2 cellular contexts compared by ENCODE assay signal in genomic region chr7:44126574-44126973, GRCh38.
TF ChIP-seq lines count a peak whose summit lies in the region.
"Not testable (repeated sequence)": the region's sequence is repeated elsewhere in the genome, so short reads cannot be mapped to it uniquely, and the experiment has no call there.

No MANE protein-coding gene starts in this region.

TF ChIP-seq in HEK293, 187 proteins besides CTCF, POLR2A, EP300 and RAD21:
- TF ChIP-seq ZNF791 (tag by site-specific recombination; IDR thresholded peaks at IDR 0.05): peak; percentile 94
TF ChIP-seq in HEK293: peak in this region for 1; not testable (repeated sequence) for 186.

TF ChIP-seq in K562, 482 proteins besides CTCF, POLR2A, EP300 and RAD21:
- TF ChIP-seq FOSL1 (tag; conservative IDR thresholded peaks at IDR 0.05) (0 out of 2 replicates have a peak, but pooled peaks have one; percentile 15), CBFA2T3 (IDR thresholded peaks at IDR 0.05) (peak; percentile 17; the same call in 1 of the 2 replicates)
- TF ChIP-seq, protein P1, sequence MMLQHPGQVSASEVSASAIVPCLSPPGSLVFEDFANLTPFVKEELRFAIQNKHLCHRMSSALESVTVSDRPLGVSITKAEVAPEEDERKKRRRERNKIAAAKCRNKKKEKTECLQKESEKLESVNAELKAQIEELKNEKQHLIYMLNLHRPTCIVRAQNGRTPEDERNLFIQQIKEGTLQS (IDR thresholded peaks at IDR 0.05): peak; percentile 20; the same call in 1 of the 2 replicates
- TF ChIP-seq, protein P1 (CRISPR knock-in tag; conservative IDR thresholded peaks at IDR 0.05): not testable (repeated sequence)
